Comparison of ENCODE assay signal across 8 cellular contexts in genomic region chr15:66842710-66843441, GRCh38.
DNase-seq lines count a peak whose midpoint lies in the region; ATAC-seq and TF ChIP-seq lines count a peak whose summit lies in the region.

No MANE protein-coding gene starts in this region.

- CTCF ChIA-PET in AG04449 (lab: Yijun Ruan, JAX) (interaction anchor here (1.1 to 3.7 kb wide), 7 partner anchors 9 to 224 kb away, joined by 3 to 33 read pairs (median 4); no protein-coding TSS in a partner anchor), T-cell (lab: Charles Lee) (no interaction called here)
- CTCF ChIA-PET in naive thymus-derived CD4-positive, alpha-beta T cell (lab: Charles Lee), result no interaction called here

- no peaks in the 10 kb centered on the region for H3K36me3 ChIP-seq in GM23248 (ENCODE audit: low read depth)
- no peaks in the 10 kb centered on the region for H3K36me3 ChIP-seq in naive thymus-derived CD4-positive, alpha-beta T cell (ENCODE audit: control insufficient read depth in 2 of 3, insufficient read depth in 3 of 3, low read length in 3 of 3)

- H3K27ac ChIP-seq in GM23248, result peak overlapping the region; percentile 94
- no peak overlapping the region for H3K27ac ChIP-seq in naive thymus-derived CD4-positive, alpha-beta T cell (ENCODE audit: low read depth, low read length)

- POLR2A ChIA-PET in AG04449 (lab: Yijun Ruan, JAX), result interaction anchor here (1.1 to 1.5 kb wide), 3 partner anchors 9 to 20 kb away, joined by 3 to 7 read pairs (median 3); no protein-coding TSS in a partner anchor
- POLR2A ChIA-PET in T-cell (lab: Charles Lee), result interaction anchor here in 1 of 2 donors (0.6 kb wide), 1 partner anchor 8 kb away, joined by 7 read pairs; no protein-coding TSS in a partner anchor
- POLR2A ChIA-PET in naive thymus-derived CD4-positive, alpha-beta T cell (lab: Charles Lee), result no interaction called here

- in situ Hi-C loops in GM23248 (cut with MboI), result loop anchor here (10.0 kb wide), 1 partner anchor 128 kb away; no protein-coding TSS in a partner anchor

- intact Hi-C loops in naive thymus-derived CD4-positive, alpha-beta T cell (cut with micrococcal nuclease), result no loop called here

- no peaks in the 10 kb centered on the region for H3K9me3 ChIP-seq in GM23248 (ENCODE audit: low read depth)
- no peaks in the 10 kb centered on the region for H3K9me3 ChIP-seq in naive thymus-derived CD4-positive, alpha-beta T cell (ENCODE audit: control insufficient read depth in 2 of 3, low read length in 3 of 3)

- TF ChIP-seq CTCF in AG04449 (IDR thresholded peaks at IDR 0.05; ENCODE audit: insufficient read depth, low read length, missing control alignments) (no peak), fibroblast of villous mesenchyme (IDR thresholded peaks at IDR 0.05; ENCODE audit: insufficient read depth, low read depth, low read length) (no peak)

- H3K27ac Mint-ChIP-seq in T-cell, result no peak overlapping the region
- no peak overlapping the region for H3K27ac Mint-ChIP-seq in naive thymus-derived CD4-positive, alpha-beta T cell

- H3K4me2 ChIP-seq in GM23248 (ENCODE audit: unreplicated experiment), result peak overlapping the region; percentile 88

- no peaks in the 10 kb centered on the region for H3K27me3 ChIP-seq in GM23248 (replicated peaks; ENCODE audit: insufficient read depth)
- peaks cover 5 to 12% of the 10 kb centered on the region in 2 donors for H3K27me3 ChIP-seq in naive thymus-derived CD4-positive, alpha-beta T cell (ENCODE audit: control insufficient read depth in 2 of 2, insufficient read depth in 2 of 2, low read length in 2 of 2)

- H3K36me3 Mint-ChIP-seq in T-cell, result no peaks in the 10 kb centered on the region
- no peaks in the 10 kb centered on the region for H3K36me3 Mint-ChIP-seq in naive thymus-derived CD4-positive, alpha-beta T cell

- H3K9me3 Mint-ChIP-seq in T-cell, result no peaks in the 10 kb centered on the region
- H3K9me3 Mint-ChIP-seq in naive thymus-derived CD4-positive, alpha-beta T cell, result peaks cover 0 to 2% (median 0%) of the 10 kb centered on the region in 11 donors

- H3K79me2 ChIP-seq in GM23248 (ENCODE audit: insufficient read depth), result peaks cover 43% of the 10 kb centered on the region

- no peak overlapping the region for H2AFZ ChIP-seq in GM23248

- 8 to 15% methylated on average over 9 to 14 of the region's 58 CpGs for WGBS in GM23248 (ENCODE audit: low coverage in 1 of 2, low lambda C conversion rate in 2 of 2, missing lambda C conversion rate in 2 of 2), 2 experiments

- H3K9me2 ChIP-seq in GM23248 (ENCODE audit: insufficient read depth), result no peaks in the 10 kb centered on the region

- peaks cover 42 to 47% of the 10 kb centered on the region in 2 donors for H3K27me3 Mint-ChIP-seq in T-cell
- peaks cover 39 to 54% (median 43%) of the 10 kb centered on the region in 5 donors for H3K27me3 Mint-ChIP-seq in naive thymus-derived CD4-positive, alpha-beta T cell

- peak overlapping the region; percentile 81 for H3K9ac ChIP-seq in GM23248

- peak overlapping the region; percentile 47 to 65 (median 49) for H3K4me3 Mint-ChIP-seq in T-cell
- peak overlapping the region; percentile 41 to 77 (median 63) for H3K4me3 Mint-ChIP-seq in naive thymus-derived CD4-positive, alpha-beta T cell

- H3K4me1 Mint-ChIP-seq in T-cell, result peaks cover 3 to 14% (median 9%) of the 10 kb centered on the region in 3 donors
- peaks cover 0 to 15% (median 5%) of the 10 kb centered on the region in 7 donors for H3K4me1 Mint-ChIP-seq in naive thymus-derived CD4-positive, alpha-beta T cell

- ATAC-seq in T-cell (replicated peaks in 1 of 4) (peak; percentile 38 to 54 (median 46)), HG02852 (IDR thresholded peaks at IDR 0.05; ENCODE audit: unreplicated experiment) (no peak), GM18517 (IDR thresholded peaks at IDR 0.05; ENCODE audit: unreplicated experiment) (no peak), GM19023 (IDR thresholded peaks at IDR 0.05; ENCODE audit: unreplicated experiment) (no peak)
- peak; percentile 66 for ATAC-seq in naive thymus-derived CD4-positive, alpha-beta T cell

- H3K4me1 ChIP-seq in GM23248 (ENCODE audit: insufficient read depth), result peaks cover 40% of the 10 kb centered on the region
- H3K4me1 ChIP-seq in naive thymus-derived CD4-positive, alpha-beta T cell (ENCODE audit: control insufficient read depth in 2 of 2, insufficient read depth in 2 of 2, low read length in 2 of 2), result no peaks in the 10 kb centered on the region

- no peaks in the 10 kb centered on the region for H4K20me1 ChIP-seq in GM23248 (ENCODE audit: insufficient read depth)

- peaks cover 26% of the 10 kb centered on the region for H3F3A ChIP-seq in GM23248 (ENCODE audit: insufficient read depth)

- H3K4me3 ChIP-seq in AG04449 (ENCODE audit: low read depth, low read length) (peak overlapping the region; percentile 58), GM23248 (peak overlapping the region; percentile 80), fibroblast of villous mesenchyme (ENCODE audit: low read depth, low read length) (peak overlapping the region; percentile 53)
- H3K4me3 ChIP-seq in naive thymus-derived CD4-positive, alpha-beta T cell (ENCODE audit: low read length), result no peak overlapping the region

- DNase-seq in AG04449 (ENCODE audit: low read depth, low spot score) (no peak), GM23248 (peak; percentile 91), T-cell (peak in 1 of 34 experiments; percentile 13), fibroblast of villous mesenchyme (ENCODE audit: low read depth) (peak; percentile 79)
- peak in 1 of 9 donors; percentile 5 for DNase-seq in naive thymus-derived CD4-positive, alpha-beta T cell

Comparison
In these comparisons a context has a peak if more than half of its experiments do, and no peak if none do; other contexts are left out.
1. ATAC-seq: peak in T-cell (4 of 4) and naive thymus-derived CD4-positive, alpha-beta T cell (single experiment); none in HG02852 (single experiment), GM18517 (single experiment) and GM19023 (single experiment).